1 cellular context compared by ENCODE assay signal in genomic region chr2:161122772-161123530, GRCh38.
TF ChIP-seq lines count a peak whose summit lies in the region.

No MANE protein-coding gene starts in this region.

TF ChIP-seq in GM12878, 131 proteins besides CTCF, POLR2A, EP300 and RAD21 (continued from another document):
- TF ChIP-seq RELB (IDR thresholded peaks at IDR 0.05; ENCODE audit: low read depth) (no peak), ATF3 (IDR thresholded peaks at IDR 0.05; ENCODE audit: borderline replicate concordance, extremely low read depth, low read depth, low read length) (no peak), CUX1 (IDR thresholded peaks at IDR 0.05; ENCODE audit: insufficient replicate concordance, low read depth, low read length) (no peak), HSF1 (IDR thresholded peaks at IDR 0.05; ENCODE audit: low read depth, low read length) (no peak), IKZF1 (conservative IDR thresholded peaks at IDR 0.05) (0 out of 2 replicates have a peak, but pooled peaks have one; percentile 11), USF2 (IDR thresholded peaks at IDR 0.05; ENCODE audit: borderline replicate concordance, low read depth, low read length) (no peak), JUNB (IDR thresholded peaks at IDR 0.05) (peak; percentile 37; the same call in 1 of the 2 replicates), IRF4 (IDR thresholded peaks at IDR 0.05; ENCODE audit: low read depth, low read length) (no peak), MAX (IDR thresholded peaks at IDR 0.05; ENCODE audit: low read depth, low read length) (no peak), BACH1 (IDR thresholded peaks at IDR 0.05; ENCODE audit: borderline replicate concordance) (peak; percentile 95; the same call in 1 of the 2 replicates), CBX3 (IDR thresholded peaks at IDR 0.05; ENCODE audit: borderline replicate concordance, low read depth) (no peak), ZNF622 (IDR thresholded peaks at IDR 0.05) (no peak)
